ENCODE assay signal across 7 cellular contexts in the genomic region with DNA sequence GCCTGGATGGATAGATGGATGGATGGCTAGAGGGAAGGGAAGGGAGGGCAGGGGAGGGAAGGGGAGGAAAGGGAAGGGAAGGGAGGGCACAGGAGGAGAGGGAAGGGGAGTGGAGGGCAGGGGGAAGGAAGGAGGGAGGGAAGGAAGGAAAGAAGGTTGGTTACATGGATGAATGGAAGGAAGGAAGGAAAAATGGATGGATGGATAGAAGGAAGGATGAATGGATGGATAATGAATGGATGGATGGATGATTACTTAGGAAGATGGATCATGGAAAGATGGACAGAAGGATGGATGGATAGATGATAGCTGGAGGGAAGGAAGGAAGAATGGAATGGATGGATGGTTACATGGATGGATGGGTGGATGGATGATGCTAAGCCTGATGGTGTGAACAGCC.
"Had no signal": no experiment of that assay in that cellular context is flagged by ENCODE, and none has a peak within 500 bp of the region (broad histone marks: within the 10 kb centered on the region; RNA-seq: fewer than 3 reads in every experiment).

No MANE protein-coding gene starts in this region.

- H3K4me3 ChIP-seq: GM23248, HAP-1, K562 had no signal

- DNase-seq: GM23248, GOT3, H7, IMR-90, KG1 had no signal

- H3K27ac ChIP-seq: GM23248 had no signal

- H3K36me3 ChIP-seq: HAP-1 had no signal

- H3K4me1 ChIP-seq: HAP-1 had no signal

- H3K9me3 ChIP-seq: HAP-1 had no signal
